In genomic region chr6:30556964-30557682, GRCh38 we compare ENCODE assay signal across 1 cellular context.
TF ChIP-seq lines count a peak whose summit lies in the region.

Gene PRR3, plus strand, starts transcription at chr6:30557295. Its CDS starts 50 bp downstream, at chr6:30557345.

TF ChIP-seq in GM12878, 131 proteins besides CTCF, POLR2A, EP300 and RAD21 (continued from another document and continues in another):
- TF ChIP-seq PKNOX1 (IDR thresholded peaks at IDR 0.05) (peak; percentile 62; the same call in 1 of the 2 replicates), TCF3 (IDR thresholded peaks at IDR 0.05; ENCODE audit: borderline replicate concordance, insufficient read depth, low read depth, low read length) (0 out of 2 replicates have a peak, but pooled peaks have one; percentile 5), ZBTB40 (IDR thresholded peaks at IDR 0.05; ENCODE audit: borderline replicate concordance) (peak; percentile 98), MTA3 (IDR thresholded peaks at IDR 0.05; ENCODE audit: borderline replicate concordance, low read length) (no peak; the same call in 1 of the 2 replicates), RELB (IDR thresholded peaks at IDR 0.05; ENCODE audit: low read depth) (peak; percentile 97), MEF2B (IDR thresholded peaks at IDR 0.05; ENCODE audit: partially characterized antibody, poor library complexity, severe bottlenecking) (peak; percentile 70), IKZF2 (IDR thresholded peaks at IDR 0.05) (peak in 1 of 2 experiments; percentile 41; a peak in 2 of 4 replicates), HSF1 (IDR thresholded peaks at IDR 0.05; ENCODE audit: low read depth, low read length) (no peak), ASH2L (IDR thresholded peaks at IDR 0.05; ENCODE audit: borderline replicate concordance, low read depth) (peak; percentile 77; the same call in 1 of the 2 replicates), MYB (IDR thresholded peaks at IDR 0.05; ENCODE audit: borderline replicate concordance, low read depth, low read length) (no peak), ZNF592 (IDR thresholded peaks at IDR 0.05) (no peak; the same call in 1 of the 2 replicates), GATAD2B (conservative IDR thresholded peaks at IDR 0.05; ENCODE audit: low read depth) (peak; percentile 73), NR2C1 (IDR thresholded peaks at IDR 0.05) (peak; percentile 94), ZNF207 (IDR thresholded peaks at IDR 0.05; ENCODE audit: borderline replicate concordance) (peak; percentile 49; the same call in 1 of the 2 replicates), IRF4 (IDR thresholded peaks at IDR 0.05; ENCODE audit: low read depth, low read length) (peak; percentile 18; the same call in 1 of the 2 replicates), TARDBP (IDR thresholded peaks at IDR 0.05; ENCODE audit: borderline replicate concordance) (peak; percentile 77; the same call in 1 of the 2 replicates), YY1 (IDR thresholded peaks at IDR 0.05; ENCODE audit: low read depth, low read length) (peak; percentile 93), SMAD5 (IDR thresholded peaks at IDR 0.05; ENCODE audit: low read depth) (peak; percentile 63), POLR2AphosphoS5 (IDR thresholded peaks at IDR 0.05; ENCODE audit: low read length) (peak; percentile 81), ZBTB11 (CRISPR knock-in tag; IDR thresholded peaks at IDR 0.05) (peak; percentile 75), POLR2AphosphoS2 (IDR thresholded peaks at IDR 0.05; ENCODE audit: low read depth, low read length) (peak; percentile 77; the same call in 1 of the 2 replicates), ZBED1 (IDR thresholded peaks at IDR 0.05; ENCODE audit: borderline replicate concordance) (0 out of 2 replicates have a peak, but pooled peaks have one; percentile 34), LARP7 (IDR thresholded peaks at IDR 0.05) (peak; percentile 67; the same call in 1 of the 2 replicates), SIX5 (IDR thresholded peaks at IDR 0.05; ENCODE audit: low read depth, low read length, severe bottlenecking) (peak; percentile 42), BHLHE40 (IDR thresholded peaks at IDR 0.05; ENCODE audit: borderline replicate concordance in 1 of 2, low read depth in 2 of 2, low read length in 1 of 2) (peak in 1 of 2 experiments; percentile 56; a peak in 2 of 4 replicates), ZNF687 (IDR thresholded peaks at IDR 0.05) (peak; percentile 91), EGR1 (IDR thresholded peaks at IDR 0.05; ENCODE audit: borderline replicate concordance in 1 of 2, low read depth in 2 of 2, low read length in 2 of 2) (peak in 1 of 2 experiments; percentile 85; a peak in 2 of 3 replicates), MLLT1 (IDR thresholded peaks at IDR 0.05) (peak; percentile 75; the same call in 1 of the 2 replicates), KLF5 (IDR thresholded peaks at IDR 0.05; ENCODE audit: partially characterized antibody) (no peak), PML (IDR thresholded peaks at IDR 0.05; ENCODE audit: low read length) (peak; percentile 88), CHD2 (IDR thresholded peaks at IDR 0.05; ENCODE audit: borderline replicate concordance, low read depth, low read length) (0 out of 2 replicates have a peak, but pooled peaks have one; percentile 13)
